Comparison of ENCODE assay signal across 34 cellular contexts in the genomic region with DNA sequence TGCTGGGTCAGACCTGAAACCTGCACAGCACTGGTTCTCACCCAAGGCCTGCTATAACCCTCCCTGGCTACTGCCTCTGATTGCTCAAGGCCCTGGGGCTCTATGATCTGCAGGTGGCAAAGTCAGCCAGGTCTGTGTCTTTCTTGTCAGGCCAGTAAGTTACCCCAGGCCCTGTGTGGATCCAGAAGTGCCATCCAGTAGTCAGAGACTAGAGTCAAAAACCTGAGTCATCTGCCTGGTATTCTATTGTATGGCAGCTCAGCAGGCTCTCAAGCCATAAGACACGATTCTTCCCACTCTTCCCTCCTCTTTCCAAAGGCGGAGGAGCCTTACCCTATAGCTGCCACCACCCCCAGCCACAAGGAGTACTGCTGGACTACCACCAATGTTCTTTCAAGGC.
"Had no signal": no experiment of that assay in that cellular context is flagged by ENCODE, and none has a peak within 500 bp of the region (broad histone marks: within the 10 kb centered on the region; RNA-seq: fewer than 3 reads in every experiment).

No MANE protein-coding gene starts in this region.

- ATAC-seq: activated naive CD4-positive, alpha-beta T cell treated with anti-CD3 and anti-CD28 coated beads, Interleukin-2, amount 50 U/mL, for 72 hours; activated naive CD8-positive, alpha-beta T cell treated with anti-CD3 and anti-CD28 coated beads, Interleukin-2, amount 50 U/mL, for 24 hours; activated T-cell treated with anti-CD3 and anti-CD28 coated beads, Interleukin-2, amount 50 U/mL, for 4 hours; Right ventricle myocardium inferior had no signal

- H3K4me2 ChIP-seq: PC-9 had no signal

- H2AFZ ChIP-seq: PC-9 had no signal

- H3K4me3 ChIP-seq: cardiac muscle cell, PC-9 had no signal

- DNase-seq: activated B cell treated with CpG ODN at 0.5 μM for 24 hours; activated CD4-positive, alpha-beta memory T cell treated with anti-CD3 and anti-CD28 coated beads for 36 hours; activated CD4-positive, alpha-beta T cell treated with anti-CD3 and anti-CD28 coated beads for 4 hours; activated CD4-positive, alpha-beta T cell treated with anti-CD3 and anti-CD28 coated beads, Interleukin-2, amount 50 U/mL, for 1 hour; activated CD4-positive, CD25-positive, alpha-beta regulatory T cell treated with anti-CD3 and anti-CD28 coated beads, Interleukin-2, amount 50 U/mL, for 72 hours; activated CD8-positive, alpha-beta memory T cell treated with anti-CD3 and anti-CD28 coated beads, Interleukin-2, amount 50 U/mL, for 4 hours; activated gamma-delta T cell treated with Interleukin-2 at 50 U/mL for 16 hours; activated naive CD4-positive, alpha-beta T cell treated with anti-CD3 and anti-CD28 coated beads for 36 hours; activated naive CD8-positive, alpha-beta T cell treated with anti-CD3 and anti-CD28 coated beads, Interleukin-2, amount 50 U/mL, for 24 hours; activated T-cell treated with anti-CD3 and anti-CD28 coated beads for 4 hours; activated T-cell treated with anti-CD3 and anti-CD28 coated beads, Interleukin-2, amount 50 U/mL, for 4 hours; anterior cingulate cortex; Karpas-422; NCI-H1092 treated with DMSO at 0.1 percent for 48 hours; NCI-H1417; NCI-H146; NCI-H187; NCI-H2029 treated with DMSO at 0.1 percent for 48 hours; NCI-H2107; NCI-H2171; NCI-H510A; NCI-H526; NCI-H748 treated with DMSO at 0.1 percent for 48 hours; SIG-M5; SW 1271; T-helper 1 cell; T-helper 2 cell; T-helper 9 cell had no signal

- H3K27me3 ChIP-seq: cardiac muscle cell had no signal

- H3K36me3 ChIP-seq: cardiac muscle cell had no signal

- H3K27ac ChIP-seq: cardiac muscle cell, PC-9, RWPE1, VCaP had no signal
